Comparison of ENCODE assay signal across 8 cellular contexts in the genomic region with DNA sequence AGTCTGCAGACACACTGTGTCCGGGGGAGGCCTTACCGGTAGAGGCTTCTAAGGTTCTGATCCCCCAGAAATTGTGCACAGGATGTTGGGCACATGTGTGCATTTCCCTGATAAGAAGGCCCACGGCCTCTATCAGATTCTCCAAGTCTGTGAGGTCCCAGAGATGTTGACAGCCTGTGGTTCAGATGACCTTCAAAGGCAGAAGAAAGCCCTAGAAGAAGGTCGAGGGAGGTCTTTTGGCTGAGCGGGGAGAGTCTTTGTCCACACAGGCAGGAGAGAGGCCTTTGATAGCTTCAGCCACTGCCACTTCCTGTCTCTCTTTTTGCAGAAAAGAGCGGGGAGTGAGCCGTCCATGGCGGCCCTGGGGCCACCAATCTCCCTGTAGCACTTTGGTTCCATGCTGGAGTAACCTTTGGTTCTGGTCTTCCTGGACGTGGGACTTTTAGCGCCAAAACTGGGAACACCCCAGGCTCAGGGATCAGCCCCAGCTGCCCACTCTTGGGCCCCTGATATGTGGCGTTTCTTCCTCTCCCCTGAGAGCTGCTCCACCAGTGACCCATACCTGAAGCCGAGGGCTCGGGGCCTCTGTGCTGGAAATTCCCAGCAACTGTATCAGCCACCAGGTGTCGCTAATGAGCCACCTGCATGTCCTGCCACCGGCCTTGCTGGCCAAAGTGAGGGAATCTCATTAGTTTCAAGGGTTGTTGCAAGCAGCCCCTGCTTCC. TPM values are rescaled to one million over a fixed set of nuclear protein-coding genes. Genes with fewer than 3 reads are reported as not detected.
DNase-seq lines count a peak whose midpoint lies in the region; ATAC-seq and TF ChIP-seq lines count a peak whose summit lies in the region.

No MANE protein-coding gene starts in this region.

- TF ChIP-seq CTCF in GM12864 (IDR thresholded peaks at IDR 0.05; ENCODE audit: low read depth, low read length, missing control alignments) (peak; percentile 96), Loucy (conservative IDR thresholded peaks at IDR 0.05; ENCODE audit: low read length) (peak; percentile 98), adrenal gland (IDR thresholded peaks at IDR 0.05) (peak; percentile 81 to 96 (median 91)), left ventricle myocardium inferior (IDR thresholded peaks at IDR 0.05; ENCODE audit: borderline replicate concordance) (peak; percentile 98)

- H3K9me3 ChIP-seq in Loucy (ENCODE audit: insufficient read depth, low read depth, low read length) = no peaks in the 10 kb centered on the region
- H3K9me3 ChIP-seq in adrenal gland (replicated peaks in 1 of 3) = no peaks in the 10 kb centered on the region
- no peaks in the 10 kb centered on the region for H3K9me3 ChIP-seq in left ventricle myocardium inferior (replicated peaks)

- peaks cover 24% of the 10 kb centered on the region for H3K4me1 ChIP-seq in Loucy (ENCODE audit: insufficient read depth, low read length, poor library complexity, severe bottlenecking)
- peaks cover 0 to 6% of the 10 kb centered on the region in 2 donors for H3K4me1 ChIP-seq in adrenal gland (replicated peaks in 1 of 2)
- peaks cover 26% of the 10 kb centered on the region for H3K4me1 ChIP-seq in left ventricle myocardium inferior

- H3K27ac ChIP-seq in adrenal gland (no peak overlapping the region), left ventricle myocardium inferior (replicated peaks) (no peak overlapping the region)

- DNase-seq in GM12864 (ENCODE audit: low read depth) = peak; percentile 33
- peak; percentile 35 to 70 (median 55) for DNase-seq in T-helper 1 cell
- peak; percentile 73 to 90 (median 78) for DNase-seq in adrenal gland
- DNase-seq in left ventricle myocardium inferior = peak; percentile 68
- peak; percentile 50 for DNase-seq in putamen (ENCODE audit: low spot score)
- DNase-seq in NCI-H128 (lab: John Stamatoyannopoulos, UW; ENCODE audit: unreplicated experiment) = no peak

- no peaks in the 10 kb centered on the region for H4K20me1 ChIP-seq in Loucy (ENCODE audit: insufficient read depth, low read length, poor library complexity, severe bottlenecking)

- H3K9ac ChIP-seq in Loucy (ENCODE audit: low read depth, low read length, poor library complexity, severe bottlenecking) = peak overlapping the region; percentile 58

- H3K36me3 ChIP-seq in Loucy (ENCODE audit: insufficient read depth, low read length) = peaks cover 31% of the 10 kb centered on the region; the same call in 1 of the 2 replicates
- H3K36me3 ChIP-seq in adrenal gland (replicated peaks in 1 of 2) = peaks cover 0 to 35% of the 10 kb centered on the region in 2 donors
- peaks cover 44% of the 10 kb centered on the region for H3K36me3 ChIP-seq in left ventricle myocardium inferior

- intact Hi-C loops in adrenal gland (cut with DNase I) = loop anchor here (2.0 to 10.0 kb wide), 4 partner anchors 48 to 368 kb away; no protein-coding TSS in a partner anchor
- intact Hi-C loops in left ventricle myocardium inferior (cut with micrococcal nuclease) = loop anchor here (2.0 to 5.0 kb wide), 2 partner anchors 48 to 251 kb away; no protein-coding TSS in a partner anchor

- H3K79me2 ChIP-seq in Loucy (ENCODE audit: insufficient read depth, low read length) = no peaks in the 10 kb centered on the region

- no peak for TF ChIP-seq POLR2A in adrenal gland (IDR thresholded peaks at IDR 0.05)

- no peaks in the 10 kb centered on the region for H3K27me3 ChIP-seq in Loucy (ENCODE audit: insufficient read depth, low read length, poor library complexity, severe bottlenecking)
- no peaks in the 10 kb centered on the region for H3K27me3 ChIP-seq in adrenal gland
- no peaks in the 10 kb centered on the region for H3K27me3 ChIP-seq in left ventricle myocardium inferior (ENCODE audit: low read depth)

- H3F3A ChIP-seq in Loucy (ENCODE audit: low read depth) = 0 out of 2 replicates have a peak, but pooled peaks cover 3% of the 10 kb centered on the region

- no peak for ATAC-seq in HG03135 (IDR thresholded peaks at IDR 0.05; ENCODE audit: unreplicated experiment)

- WGBS in adrenal gland, 4 donors = 45 to 66% (median 48%) methylated on average over 11 to 15 of the region's 15 CpGs

- no peaks in the 10 kb centered on the region for H3K9me2 ChIP-seq in Loucy (replicated peaks; ENCODE audit: low read depth, low read length)

- H2AFZ ChIP-seq in Loucy (ENCODE audit: low read length) = peak overlapping the region; percentile 52; the same call in 1 of the 2 replicates

- H3K4me3 ChIP-seq in GM12864 (ENCODE audit: low read depth, low read length) (no peak overlapping the region), Loucy (ENCODE audit: low read length, poor library complexity, severe bottlenecking) (peak overlapping the region; percentile 46), adrenal gland (no peak overlapping the region), left ventricle myocardium inferior (no peak overlapping the region)

- peak overlapping the region; percentile 70 for H3K4me2 ChIP-seq in Loucy (ENCODE audit: low read depth, low read length, poor library complexity, severe bottlenecking)

RNA-seq across cellular contexts. Expression of gene LGALS9, which starts 28.1 kb away (rescaled TPM):
- total RNA-seq in adrenal gland (10 to 100 TPM; 22.0 to 87.7 (median 50.8) TPM), left ventricle myocardium inferior (15.2 TPM)
- polyA plus RNA-seq in adrenal gland = 10 to 100 TPM; 33.8 to 74.3 (median 39.0) TPM
